In genomic region chr6:40956871-40957270, GRCh38 we compare ENCODE assay signal across 26 cellular contexts.
DNase-seq lines count a peak whose midpoint lies in the region; TF ChIP-seq lines count a peak whose summit lies in the region.
"Had no signal": no experiment of that assay in that cellular context is flagged by ENCODE, and none has a peak within 500 bp of the region (broad histone marks: within the 10 kb centered on the region; RNA-seq: fewer than 3 reads in every experiment).

No MANE protein-coding gene starts in this region.

- no peak overlapping the region for H3K4ac ChIP-seq in neuronal stem cell (ENCODE audit: low read length)

- no peak overlapping the region for H4K91ac ChIP-seq in neuronal stem cell (ENCODE audit: low read depth, low read length, poor library complexity)

- H2BK120ac ChIP-seq in neuronal stem cell (ENCODE audit: low read depth, low read length): no peak overlapping the region

- H3K9me3 ChIP-seq in ascending aorta: no peaks in the 10 kb centered on the region
- no peaks in the 10 kb centered on the region for H3K9me3 ChIP-seq in neuronal stem cell (replicated peaks in 1 of 2; ENCODE audit: control insufficient read depth in 2 of 2, insufficient read depth in 1 of 2, low read depth in 1 of 2, low read length in 2 of 2)
- H3K9me3 ChIP-seq: HAP-1, mucosa of descending colon, pancreas, right atrium auricular region had no signal

- intact Hi-C loops in ascending aorta (cut with DNase I): no loop called here

- no peak overlapping the region for H3K9ac ChIP-seq in neuronal stem cell (ENCODE audit: low read depth, low read length, poor library complexity)

- H3K27ac ChIP-seq in ascending aorta (no peak overlapping the region), neuronal stem cell (replicated peaks; ENCODE audit: low read length) (no peak overlapping the region)
- H3K27ac ChIP-seq: C4-2B, dorsolateral prefrontal cortex, right atrium auricular region, SK-N-MC had no signal

- H3K23ac ChIP-seq in neuronal stem cell (ENCODE audit: low read depth, low read length, poor library complexity): no peak overlapping the region

- WGBS in neuronal stem cell (ENCODE audit: extremely low coverage in 2 of 2, insufficient read length in 2 of 2, insufficient replicate concordance in 1 of 2), 2 donors: no CpG with 5 or more reads among the region's 1 CpG

- H3K36me3 ChIP-seq in ascending aorta (no peaks in the 10 kb centered on the region), neuronal stem cell (replicated peaks in 1 of 2; ENCODE audit: control insufficient read depth in 2 of 2, insufficient read depth in 2 of 2, low read length in 2 of 2) (no peaks in the 10 kb centered on the region)
- H3K36me3 ChIP-seq: HAP-1, pancreas, right atrium auricular region had no signal

- no peak overlapping the region for H3K4me2 ChIP-seq in neuronal stem cell (ENCODE audit: insufficient read depth, low read length, poor library complexity, severe bottlenecking)

- DNase-seq in AG10803 (ENCODE audit: low read depth) (peak; percentile 75), HT1080 (ENCODE audit: low read depth) (peak; percentile 34), epithelial cell of esophagus (ENCODE audit: low read depth) (peak; percentile 49), kidney tubule cell (ENCODE audit: low spot score) (peak; percentile 90), ascending aorta (ENCODE audit: low spot score in 2 of 2) (no peak), neuronal stem cell (ENCODE audit: low spot score) (no peak), NCI-H2029 (lab: John Stamatoyannopoulos, UW) (no peak)
- no peak for DNase-seq in activated T-cell treated with anti-CD3 and anti-CD28 coated beads, Interleukin-2, amount 50 U/mL, for 1 hour
- DNase-seq: activated CD4-positive, alpha-beta memory T cell treated with anti-CD3 and anti-CD28 coated beads, Interleukin-2, amount 10 ng/mL, durations not matched to agents 7 days and 5 days; activated CD4-positive, alpha-beta T cell treated with anti-CD3 and anti-CD28 coated beads for 1 hour; activated CD8-positive, alpha-beta memory T cell treated with anti-CD3 and anti-CD28 coated beads, Interleukin-2, amount 50 U/mL, for 48 hours; anterior cingulate cortex; dorsolateral prefrontal cortex; kidney; mucosa of descending colon; NCI-H1436 treated with DMSO at 0.1 percent for 48 hours; NCI-H446; NCI-H774; pancreas; RPMI8226; stimulated activated CD4-positive, alpha-beta T cell treated with anti-CD3 and anti-CD28 coated beads, Interleukin-2, amount 100 ng/mL, for 48 hours had no signal

- no peak overlapping the region for H2AFZ ChIP-seq in neuronal stem cell (ENCODE audit: low read length)

- H3K4me1 ChIP-seq in ascending aorta (no peaks in the 10 kb centered on the region), neuronal stem cell (ENCODE audit: control insufficient read depth in 2 of 2, insufficient read depth in 1 of 2, low read depth in 1 of 2, low read length in 2 of 2) (peaks cover 0 to 5% of the 10 kb centered on the region in 2 donors)
- H3K4me1 ChIP-seq: HAP-1, right atrium auricular region had no signal

- no peaks in the 10 kb centered on the region for H3K79me1 ChIP-seq in neuronal stem cell (ENCODE audit: low read depth, low read length)

- H2BK5ac ChIP-seq in neuronal stem cell (ENCODE audit: low read length): no peak overlapping the region

- H2BK12ac ChIP-seq in neuronal stem cell (ENCODE audit: low read length): no peak overlapping the region

- H2AK5ac ChIP-seq in neuronal stem cell (ENCODE audit: low read depth, low read length): no peak overlapping the region

- TF ChIP-seq CTCF in AG10803 (conservative IDR thresholded peaks at IDR 0.05; ENCODE audit: low read length) (no peak), epithelial cell of esophagus (IDR thresholded peaks at IDR 0.05; ENCODE audit: insufficient read depth, low read depth, low read length, missing control alignments) (no peak), ascending aorta (IDR thresholded peaks at IDR 0.05) (no peak)

- H3K4me3 ChIP-seq in AG10803 (ENCODE audit: low read length): no peak overlapping the region
- H3K4me3 ChIP-seq in epithelial cell of esophagus (ENCODE audit: low read length): no peak overlapping the region
- no peak overlapping the region for H3K4me3 ChIP-seq in ascending aorta
- H3K4me3 ChIP-seq in neuronal stem cell (ENCODE audit: low read length in 2 of 2): no peak overlapping the region
- H3K4me3 ChIP-seq: dorsolateral prefrontal cortex, HAP-1, lung, mucosa of descending colon, pancreas, right atrium auricular region, SK-N-MC had no signal

- no peak overlapping the region for H2BK15ac ChIP-seq in neuronal stem cell (ENCODE audit: low read length)

- no peak overlapping the region for H3K18ac ChIP-seq in neuronal stem cell (ENCODE audit: low read length)

- H3K27me3 ChIP-seq in ascending aorta (no peaks in the 10 kb centered on the region), neuronal stem cell (ENCODE audit: control insufficient read depth in 3 of 3, insufficient read depth in 3 of 3, low read depth in 1 of 3, low read length in 3 of 3) (no peaks in the 10 kb centered on the region)
- H3K27me3 ChIP-seq: pancreas, right atrium auricular region had no signal

- H3K14ac ChIP-seq in neuronal stem cell (ENCODE audit: low read length): no peak overlapping the region

- H4K8ac ChIP-seq in neuronal stem cell (ENCODE audit: low read depth, low read length): no peak overlapping the region

Comparison
In these comparisons a context has a peak if more than half of its experiments do, and no peak if none do; other contexts are left out.
1. DNase-seq: peak in AG10803 (single experiment), HT1080 (single experiment), epithelial cell of esophagus (single experiment) and kidney tubule cell (single experiment); none in ascending aorta (0 of 2), neuronal stem cell (single experiment), NCI-H2029 (single experiment) and activated T-cell treated with anti-CD3 and anti-CD28 coated beads, Interleukin-2, amount 50 U/mL, for 1 hour (single experiment).